In the genomic region with DNA sequence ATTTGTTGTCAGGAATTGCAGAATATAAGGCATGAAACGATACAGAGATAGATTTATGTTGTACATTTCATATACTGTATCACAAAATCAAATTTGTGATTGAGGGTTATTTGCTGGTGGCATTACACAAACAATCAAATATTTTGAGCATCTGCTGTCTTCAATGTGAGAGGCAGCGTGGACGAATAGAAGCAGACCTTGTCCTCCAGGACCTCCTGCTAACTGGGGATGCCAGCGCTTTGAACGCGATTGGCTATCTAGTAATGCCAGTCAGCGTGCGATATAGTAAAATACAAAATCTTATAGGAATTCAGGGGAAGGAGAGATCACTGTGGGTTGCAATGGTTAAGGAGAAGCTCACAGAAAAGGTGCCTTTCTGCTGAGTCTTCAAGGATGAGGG, we compare ENCODE assay signal across 8 cellular contexts. TPM values are rescaled to one million over a fixed set of nuclear protein-coding genes. Genes with fewer than 3 reads are reported as not detected.
DNase-seq lines count a peak whose midpoint lies in the region; ATAC-seq, FAIRE-seq and TF ChIP-seq lines count a peak whose summit lies in the region.

No MANE protein-coding gene starts in this region.

- peaks cover 30% of the 10 kb centered on the region for H3K79me2 ChIP-seq in DND-41 (ENCODE audit: insufficient read depth, low read length)
- H3K79me2 ChIP-seq in PC-3 (ENCODE audit: low read length): peaks cover 34% of the 10 kb centered on the region

- DNase-seq in DND-41 (no peak), PC-3 (no peak), endothelial cell (ENCODE audit: low spot score) (no peak), pancreas (no peak), GOT3 (lab: John Stamatoyannopoulos, UW) (no peak), GM10248 (ENCODE audit: extremely low spot score) (no peak), GM13976 (ENCODE audit: low spot score) (no peak), middle frontal gyrus (ENCODE audit: extremely low spot score, low spot score) (no peak)

- FAIRE-seq in pancreas (lab: Jason Lieb, UNC): no peak

- POLR2A ChIA-PET in PC-3 (lab: Charles Lee; ENCODE audit: unreplicated experiment): interaction anchor here (0.6 kb wide), 1 partner anchor 733 kb away, joined by 3 read pairs; no protein-coding TSS in a partner anchor
- POLR2A ChIA-PET in GM10248 (lab: Yijun Ruan, JAX): interaction anchor here (0.7 kb wide), 1 partner anchor 19 kb away, joined by 3 read pairs; no protein-coding TSS in a partner anchor

- no peaks in the 10 kb centered on the region for H3K9me3 Mint-ChIP-seq in endothelial cell (ENCODE audit: unreplicated experiment)

- H3K27me3 Mint-ChIP-seq in endothelial cell (ENCODE audit: unreplicated experiment): peaks cover 7% of the 10 kb centered on the region

- intact Hi-C loops in PC-3 (cut with micrococcal nuclease) (no loop called here), pancreas (cut with DNase I) (no loop called here)

- H3K27me3 ChIP-seq in DND-41 (ENCODE audit: insufficient read depth, low read length, poor library complexity) (no peaks in the 10 kb centered on the region), PC-3 (ENCODE audit: low read length) (peaks cover 22% of the 10 kb centered on the region; the same call in 1 of the 2 replicates), pancreas (no peaks in the 10 kb centered on the region)

- H3K27ac ChIP-seq in DND-41 (ENCODE audit: low read length) (peak overlapping the region; percentile 22; the same call in 1 of the 2 replicates), PC-3 (ENCODE audit: low read length) (no peak overlapping the region), pancreas (peak overlapping the region in 2 of 4 donors; percentile 61 to 68)

- peak overlapping the region; percentile 94 for H3K9ac ChIP-seq in DND-41 (ENCODE audit: low read depth, low read length)
- H3K9ac ChIP-seq in PC-3 (ENCODE audit: low read length): no peak overlapping the region

- CTCF ChIA-PET in PC-3 (lab: Charles Lee): interaction anchor here (0.5 to 1.2 kb wide), 4 partner anchors 8 to 782 kb away, joined by 4 to 6 read pairs (median 5); no protein-coding TSS in a partner anchor
- CTCF ChIA-PET in GM10248 (lab: Yijun Ruan, JAX): interaction anchor here (0.6 to 4.7 kb wide), 22 partner anchors 8 to 761 kb away, joined by 3 to 70 read pairs (median 4); no protein-coding TSS in a partner anchor

- H3K27ac Mint-ChIP-seq in endothelial cell (ENCODE audit: unreplicated experiment): no peak overlapping the region

- H3K9me2 ChIP-seq in PC-3 (replicated peaks; ENCODE audit: low read length): no peaks in the 10 kb centered on the region

- BruUV-seq in PC-3 (replicated peaks; lab: Mats Ljungman, UMichigan): no TSS peak

- H3K36me3 ChIP-seq in DND-41 (ENCODE audit: insufficient read depth, low read length) (peaks cover 37% of the 10 kb centered on the region), PC-3 (ENCODE audit: low read depth, low read length) (peaks cover 17% of the 10 kb centered on the region; the same call in 1 of the 2 replicates), pancreas (peaks cover 0 to 5% (median 0%) of the 10 kb centered on the region in 3 donors)

- 60 to 64% methylated on average over 8 of the region's 8 CpGs for WGBS in pancreas, 2 donors

- H3K4me2 ChIP-seq in DND-41 (ENCODE audit: insufficient read depth, low read length) (peak overlapping the region; percentile 88), PC-3 (ENCODE audit: low read length) (peak overlapping the region; percentile 93)

- peaks cover 7% of the 10 kb centered on the region for H3K4me1 Mint-ChIP-seq in endothelial cell (ENCODE audit: unreplicated experiment)

- H3K4me3 ChIP-seq in DND-41 (ENCODE audit: low read depth in 1 of 2, low read length in 2 of 2) (peak overlapping the region; percentile 76 to 97), PC-3 (ENCODE audit: low read length) (peak overlapping the region; percentile 79), pancreas (peak overlapping the region in 3 of 4 donors; percentile 77 to 97 (median 91))

- H2AFZ ChIP-seq in DND-41 (ENCODE audit: low read depth, low read length): peak overlapping the region; percentile 91
- peak overlapping the region; percentile 91 for H2AFZ ChIP-seq in PC-3 (ENCODE audit: low read length)

- peak overlapping the region; percentile 88 for H3K4me3 Mint-ChIP-seq in endothelial cell (ENCODE audit: unreplicated experiment)

- peaks cover 31% of the 10 kb centered on the region for H3K4me1 ChIP-seq in DND-41 (ENCODE audit: insufficient read depth, low read length)
- H3K4me1 ChIP-seq in PC-3 (ENCODE audit: insufficient read depth, low read length): peaks cover 15% of the 10 kb centered on the region
- H3K4me1 ChIP-seq in pancreas: peaks cover 4 to 21% (median 6%) of the 10 kb centered on the region in 3 donors

- H3K9me3 ChIP-seq in DND-41 (ENCODE audit: insufficient read depth, low read length, severe bottlenecking): no peaks in the 10 kb centered on the region
- H3K9me3 ChIP-seq in PC-3 (ENCODE audit: low read length): no peaks in the 10 kb centered on the region
- no peaks in the 10 kb centered on the region for H3K9me3 ChIP-seq in pancreas

- TF ChIP-seq CTCF in DND-41 (IDR thresholded peaks at IDR 0.05; ENCODE audit: borderline replicate concordance, extremely low read depth, low read length, poor library complexity, severe bottlenecking): no peak
- no peak for TF ChIP-seq CTCF in PC-3 (conservative IDR thresholded peaks at IDR 0.05; ENCODE audit: low read depth, low read length)
- TF ChIP-seq CTCF in endothelial cell (IDR thresholded peaks at IDR 0.05; ENCODE audit: unreplicated experiment): no peak
- no peak for TF ChIP-seq CTCF in pancreas (IDR thresholded peaks at IDR 0.05)
- no peak for TF ChIP-seq CTCF in GM10248 (IDR thresholded peaks at IDR 0.05; ENCODE audit: control extremely low read depth, extremely low read depth, low read depth, missing control alignments)
- TF ChIP-seq CTCF in GM13976 (IDR thresholded peaks at IDR 0.05; ENCODE audit: borderline replicate concordance, control extremely low read depth, extremely low read depth, insufficient read depth, missing control alignments): no peak

- ATAC-seq in DND-41 (ENCODE audit: insufficient read depth, low read depth) (no peak), PC-3 (no peak), pancreas (no peak)

- no peaks in the 10 kb centered on the region for H3F3A ChIP-seq in PC-3 (ENCODE audit: low read length, unreplicated experiment)

- H3K36me3 Mint-ChIP-seq in endothelial cell (ENCODE audit: low read depth, unreplicated experiment): peaks cover 5% of the 10 kb centered on the region

- in situ Hi-C loops in GM13976 (cut with MboI; ENCODE audit: low sequenced_read_pairs, unreplicated experiment): no loop called here

- H4K20me1 ChIP-seq in DND-41 (ENCODE audit: insufficient read depth, low read length): no peaks in the 10 kb centered on the region
- H4K20me1 ChIP-seq in PC-3 (ENCODE audit: low read length): no peaks in the 10 kb centered on the region

RNA-seq across cellular contexts. Expression of gene SNX19, which starts 0.6 kb away (rescaled TPM):
- 65.2 and 66.4 TPM in 2 replicates for total RNA-seq in PC-3 (2014; rRNA removed)
- 47.9 TPM for total RNA-seq in endothelial cell (ENCODE audit: unreplicated experiment)
- 10 to 100 TPM; 20.8 to 37.2 (median 24.5) TPM for total RNA-seq in pancreas
- 10 to 100 TPM; 11.7 to 21.3 TPM for polyA plus RNA-seq in pancreas
